9 cellular contexts compared by ENCODE assay signal in the genomic region with DNA sequence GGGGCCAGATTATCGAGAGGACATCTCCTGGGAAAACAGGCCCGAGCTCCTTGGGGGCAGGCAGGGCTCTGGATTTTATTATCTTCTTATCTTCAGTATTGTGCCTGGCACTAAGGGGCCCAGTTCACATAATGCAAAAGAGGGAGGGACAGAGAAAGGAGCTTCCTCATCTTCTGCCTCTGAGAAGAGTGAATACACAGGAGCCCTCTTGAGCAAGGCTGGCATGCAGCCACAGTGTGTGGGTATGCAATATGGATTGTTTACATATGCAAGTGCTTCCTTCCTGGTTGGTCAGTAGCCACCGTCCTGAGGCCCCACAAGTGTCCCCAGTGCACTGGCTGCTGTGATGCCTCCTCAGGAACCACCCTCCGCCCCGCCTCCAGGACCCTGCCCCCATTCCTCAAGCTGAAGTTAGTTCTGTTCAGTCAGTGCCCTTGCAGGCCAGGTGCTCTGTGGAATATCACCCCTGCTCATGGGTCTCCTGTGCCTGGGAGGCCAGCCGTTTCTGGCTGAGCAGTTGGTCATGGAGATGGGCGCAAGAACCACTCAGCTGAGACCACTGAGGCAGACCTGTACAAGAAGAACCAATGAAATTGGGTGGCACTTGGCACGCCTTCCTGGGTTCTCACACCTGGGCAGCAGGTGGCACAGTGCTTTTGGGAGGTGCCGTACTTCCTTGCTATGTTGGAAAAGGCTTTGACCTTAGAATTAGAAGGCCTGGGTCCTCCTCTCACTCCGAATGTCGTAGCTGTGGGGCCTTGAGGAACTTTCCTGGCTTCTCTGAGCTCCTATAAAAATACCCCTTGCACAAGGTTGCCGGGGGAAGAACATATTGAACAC. TPM values are rescaled to one million over a fixed set of nuclear protein-coding genes. Genes with fewer than 3 reads are reported as not detected.
DNase-seq lines count a peak whose midpoint lies in the region; ATAC-seq and TF ChIP-seq lines count a peak whose summit lies in the region.
"Had no signal": no experiment of that assay in that cellular context is flagged by ENCODE, and none has a peak within 500 bp of the region (broad histone marks: within the 10 kb centered on the region; RNA-seq: fewer than 3 reads in every experiment).

No MANE protein-coding gene starts in this region.

- H3K4me3 Mint-ChIP-seq in stimulated activated effector memory CD8-positive, alpha-beta T cell treated with anti-CD3 and anti-CD28 coated beads, Interleukin-12 subunit alpha, Interleukin-12 subunit beta, amount 100 ng/mL, for 72 hours = no peak overlapping the region
- H3K4me3 Mint-ChIP-seq: brain had no signal

- no peaks in the 10 kb centered on the region for H3K4me1 Mint-ChIP-seq in stimulated activated effector memory CD8-positive, alpha-beta T cell treated with anti-CD3 and anti-CD28 coated beads, Interleukin-12 subunit alpha, Interleukin-12 subunit beta, amount 100 ng/mL, for 72 hours

- H3K4me1 ChIP-seq in Peyer's patch = peaks cover 0 to 14% (median 0%) of the 10 kb centered on the region in 4 donors

- H3K9me3 Mint-ChIP-seq in stimulated activated effector memory CD8-positive, alpha-beta T cell treated with anti-CD3 and anti-CD28 coated beads, Interleukin-12 subunit alpha, Interleukin-12 subunit beta, amount 100 ng/mL, for 72 hours = no peaks in the 10 kb centered on the region
- H3K9me3 Mint-ChIP-seq: brain had no signal

- peak in 1 of 6 experiments; percentile 12 for TF ChIP-seq CTCF in Peyer's patch (IDR thresholded peaks at IDR 0.05)
- no peak for TF ChIP-seq CTCF in fibroblast of villous mesenchyme (IDR thresholded peaks at IDR 0.05; ENCODE audit: insufficient read depth, low read depth, low read length)

- no peaks in the 10 kb centered on the region for H3K36me3 ChIP-seq in Peyer's patch

- H3K27me3 ChIP-seq in Peyer's patch = no peaks in the 10 kb centered on the region

- peak; percentile 26 for ATAC-seq in stimulated activated effector memory CD8-positive, alpha-beta T cell treated with anti-CD3 and anti-CD28 coated beads, Interleukin-12 subunit alpha, Interleukin-12 subunit beta, amount 100 ng/mL, for 72 hours
- no peak for ATAC-seq in GM18517 (IDR thresholded peaks at IDR 0.05; ENCODE audit: unreplicated experiment)

- H3K4me3 ChIP-seq in Peyer's patch (no peak overlapping the region), fibroblast of villous mesenchyme (ENCODE audit: low read depth, low read length) (no peak overlapping the region)

- peak; percentile 33 for DNase-seq in DMS 273 (lab: John Stamatoyannopoulos, UW; ENCODE audit: unreplicated experiment)
- DNase-seq in DMS 273 treated with DMSO at 0.1 percent for 48 hours (lab: John Stamatoyannopoulos, UW) = no peak
- peak in 2 of 3 donors; percentile 72 to 76 for DNase-seq in Peyer's patch
- DNase-seq in fibroblast of villous mesenchyme (ENCODE audit: low read depth) = peak; percentile 78
- no peak for DNase-seq in stimulated activated effector memory CD8-positive, alpha-beta T cell treated with anti-CD3 and anti-CD28 coated beads, Interleukin-12 subunit alpha, Interleukin-12 subunit beta, amount 100 ng/mL, for 72 hours (ENCODE audit: low spot score in 2 of 2)
- DNase-seq in Ammon's horn (ENCODE audit: low spot score) = no peak
- no peak for DNase-seq in NCI-H446 treated with DMSO at 0.1 percent for 48 hours (lab: John Stamatoyannopoulos, UW)

- no peak for TF ChIP-seq POLR2A in Peyer's patch (IDR thresholded peaks at IDR 0.05)

- H3K9me3 ChIP-seq in Peyer's patch = no peaks in the 10 kb centered on the region

- H3K36me3 Mint-ChIP-seq in stimulated activated effector memory CD8-positive, alpha-beta T cell treated with anti-CD3 and anti-CD28 coated beads, Interleukin-12 subunit alpha, Interleukin-12 subunit beta, amount 100 ng/mL, for 72 hours = no peaks in the 10 kb centered on the region
- H3K36me3 Mint-ChIP-seq: brain had no signal

- peak overlapping the region in 1 of 4 donors; percentile 49 for H3K27ac ChIP-seq in Peyer's patch

- H3K27ac Mint-ChIP-seq in stimulated activated effector memory CD8-positive, alpha-beta T cell treated with anti-CD3 and anti-CD28 coated beads, Interleukin-12 subunit alpha, Interleukin-12 subunit beta, amount 100 ng/mL, for 72 hours = no peak overlapping the region

RNA-seq across cellular contexts. Expression of gene ACTN1, which starts 35.1 kb away (rescaled TPM):
- total RNA-seq in Peyer's patch (100 to 1,000 TPM in 1 of 4 donors, 10 to 100 TPM in 3; 40.3 to 585 (median 80.1) TPM), fibroblast of villous mesenchyme (768 and 1,023 TPM in 2 replicates)

Comparison
In these comparisons a context has a peak if more than half of its experiments do, and no peak if none do; other contexts are left out.
1. DNase-seq: peak in DMS 273 (single experiment), Peyer's patch (2 of 3) and fibroblast of villous mesenchyme (single experiment); none in DMS 273 treated with DMSO at 0.1 percent for 48 hours (single experiment), stimulated activated effector memory CD8-positive, alpha-beta T cell treated with anti-CD3 and anti-CD28 coated beads, Interleukin-12 subunit alpha, Interleukin-12 subunit beta, amount 100 ng/mL, for 72 hours (0 of 2), Ammon's horn (single experiment) and NCI-H446 treated with DMSO at 0.1 percent for 48 hours (single experiment).